Comparison of ENCODE assay signal across 8 cellular contexts in the genomic region with DNA sequence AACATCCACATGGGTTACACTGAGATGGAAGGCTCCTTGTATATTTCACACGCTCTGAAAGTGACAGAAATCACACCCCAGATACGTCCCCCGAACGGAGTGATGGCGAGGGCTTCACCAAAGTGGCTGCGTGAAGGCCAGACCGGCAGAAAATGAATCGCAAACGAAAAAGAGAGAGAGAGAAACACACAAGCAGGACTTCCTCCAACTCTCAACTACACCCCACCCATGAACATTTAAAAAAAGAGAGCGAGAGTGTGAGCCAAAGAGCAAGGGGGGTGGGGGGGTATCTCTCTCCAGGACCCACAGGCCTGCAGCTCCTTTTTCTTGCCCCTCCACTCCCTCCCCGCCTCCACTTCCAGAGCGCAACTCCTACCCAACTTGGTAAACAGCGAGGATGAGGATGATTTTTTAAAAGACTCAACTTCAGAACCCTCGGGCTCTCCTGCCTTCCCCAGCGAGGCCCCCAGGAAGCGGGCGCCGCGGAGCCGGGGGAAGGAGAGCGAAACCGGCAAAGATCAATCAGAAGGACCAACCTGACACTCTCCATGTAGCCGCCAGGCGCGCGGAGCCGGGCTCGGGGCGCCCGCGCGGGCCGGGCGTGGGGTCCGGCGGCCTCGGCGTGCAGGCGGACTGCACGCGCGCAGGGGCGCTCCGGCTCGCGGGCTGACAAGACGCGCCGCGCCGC.
DNase-seq lines count a peak whose midpoint lies in the region; ATAC-seq and TF ChIP-seq lines count a peak whose summit lies in the region.

No MANE protein-coding gene starts in this region.

- DNase-seq in DMS53 (lab: John Stamatoyannopoulos, UW) (peak; percentile 57), DMS53 treated with DMSO at 0.1 percent for 48 hours (lab: John Stamatoyannopoulos, UW; ENCODE audit: unreplicated experiment) (no peak), right cardiac atrium (peak; percentile 38 to 76 (median 63))

- no peaks in the 10 kb centered on the region for H3K36me3 ChIP-seq in rectal smooth muscle tissue (ENCODE audit: control insufficient read depth, insufficient read depth, low read length)

- ATAC-seq in HG03159 (IDR thresholded peaks at IDR 0.05; ENCODE audit: unreplicated experiment) (peak; percentile 50), SK-N-SH treated with all-trans-retinoic acid at 6 μM for 48 hours (peak; percentile 39), right cardiac atrium (peak; percentile 50 to 69), HG03039 (IDR thresholded peaks at IDR 0.05; ENCODE audit: unreplicated experiment) (no peak)

- H3K9ac ChIP-seq in rectal smooth muscle tissue (ENCODE audit: low read length): peak overlapping the region; percentile 86

- H3K4me3 ChIP-seq in right cardiac atrium (ENCODE audit: low read length) (peak overlapping the region; percentile 78), rectal smooth muscle tissue (ENCODE audit: low read length) (peak overlapping the region; percentile 95)

- intact Hi-C loops in right cardiac atrium (cut with DNase I): loop anchor here in 2 of 4 donors (2.0 to 5.0 kb wide), 2 partner anchors 62 to 68 kb away; no protein-coding TSS in a partner anchor

- H3K27me3 ChIP-seq in right cardiac atrium (ENCODE audit: control insufficient read depth, insufficient read depth): no peaks in the 10 kb centered on the region
- no peaks in the 10 kb centered on the region for H3K27me3 ChIP-seq in rectal smooth muscle tissue (ENCODE audit: control insufficient read depth, insufficient read depth, low read length)

- H3K4me1 ChIP-seq in right cardiac atrium (ENCODE audit: control insufficient read depth, insufficient read depth, low read length) (peaks cover 8% of the 10 kb centered on the region), rectal smooth muscle tissue (ENCODE audit: control insufficient read depth, insufficient read depth, low read length) (peaks cover 27% of the 10 kb centered on the region)

- peak overlapping the region; percentile 86 for H3K27ac ChIP-seq in adipose tissue (ENCODE audit: low read depth, low read length)
- H3K27ac ChIP-seq in right cardiac atrium (ENCODE audit: low read length): peak overlapping the region; percentile 74
- H3K27ac ChIP-seq in rectal smooth muscle tissue (ENCODE audit: low read depth, low read length): peak overlapping the region; percentile 96

- no peaks in the 10 kb centered on the region for H3K9me3 ChIP-seq in right cardiac atrium (ENCODE audit: control insufficient read depth, low read length)

- 0 to 1% (median 0%) methylated on average over 33 to 51 of the region's 51 CpGs for WGBS in adipose tissue, 3 donors
- WGBS in right cardiac atrium: under 1% methylated on average over 51 of the region's 51 CpGs

TF ChIP-seq in SK-N-SH treated with all-trans-retinoic acid at 6 μM for 48 hours, 23 proteins besides CTCF, POLR2A, EP300 and RAD21:
- TF ChIP-seq, protein P1, sequence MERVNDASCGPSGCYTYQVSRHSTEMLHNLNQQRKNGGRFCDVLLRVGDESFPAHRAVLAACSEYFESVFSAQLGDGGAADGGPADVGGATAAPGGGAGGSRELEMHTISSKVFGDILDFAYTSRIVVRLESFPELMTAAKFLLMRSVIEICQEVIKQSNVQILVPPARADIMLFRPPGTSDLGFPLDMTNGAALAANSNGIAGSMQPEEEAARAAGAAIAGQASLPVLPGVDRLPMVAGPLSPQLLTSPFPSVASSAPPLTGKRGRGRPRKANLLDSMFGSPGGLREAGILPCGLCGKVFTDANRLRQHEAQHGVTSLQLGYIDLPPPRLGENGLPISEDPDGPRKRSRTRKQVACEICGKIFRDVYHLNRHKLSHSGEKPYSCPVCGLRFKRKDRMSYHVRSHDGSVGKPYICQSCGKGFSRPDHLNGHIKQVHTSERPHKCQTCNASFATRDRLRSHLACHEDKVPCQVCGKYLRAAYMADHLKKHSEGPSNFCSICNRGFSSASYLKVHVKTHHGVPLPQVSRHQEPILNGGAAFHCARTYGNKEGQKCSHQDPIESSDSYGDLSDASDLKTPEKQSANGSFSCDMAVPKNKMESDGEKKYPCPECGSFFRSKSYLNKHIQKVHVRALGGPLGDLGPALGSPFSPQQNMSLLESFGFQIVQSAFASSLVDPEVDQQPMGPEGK (CRISPR knock-in tag; IDR thresholded peaks at IDR 0.05; ENCODE audit: borderline replicate concordance): peak; percentile 60; the same call in 1 of the 2 replicates
- no peak for TF ChIP-seq CSDC2 (CRISPR knock-in tag; IDR thresholded peaks at IDR 0.05)
